25 cellular contexts compared by ENCODE assay signal in the genomic region with DNA sequence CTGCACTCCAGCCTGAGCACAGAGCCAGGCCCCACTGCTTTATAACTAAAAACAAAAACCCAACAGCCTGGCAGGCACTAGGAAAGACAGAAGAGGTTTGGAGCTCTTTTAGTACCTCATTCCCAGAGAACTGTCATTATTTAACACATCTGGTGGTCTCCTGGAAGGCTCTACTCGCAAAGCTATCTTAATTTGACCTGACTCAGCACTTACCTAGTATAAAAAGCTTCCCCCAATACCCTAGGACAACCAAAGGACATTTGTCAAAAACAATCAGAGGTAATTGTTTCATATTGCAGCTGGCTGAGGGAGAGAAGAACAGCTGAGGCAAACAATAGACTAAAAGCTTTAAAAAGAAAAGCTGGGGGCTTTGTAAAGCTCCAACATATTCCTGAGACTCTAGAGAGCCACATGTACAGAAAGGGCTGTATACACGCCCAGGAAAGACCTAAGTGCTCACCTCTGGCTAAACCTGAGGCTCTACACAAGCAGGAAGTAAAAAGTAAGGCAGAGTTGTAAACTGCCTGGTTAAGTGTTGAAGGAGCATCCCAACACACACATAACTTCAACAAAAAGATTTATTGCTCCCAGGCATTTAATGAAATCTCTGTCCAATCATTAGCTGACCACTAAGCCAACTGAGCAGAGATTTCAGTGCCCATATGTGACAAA.
"Had no signal": no experiment of that assay in that cellular context is flagged by ENCODE, and none has a peak within 500 bp of the region (broad histone marks: within the 10 kb centered on the region; RNA-seq: fewer than 3 reads in every experiment).

No MANE protein-coding gene starts in this region.

- H3K4me2 ChIP-seq: neural progenitor cell had no signal

- H3K4me3 ChIP-seq: esophagus muscularis mucosa, heart left ventricle, neural progenitor cell, spleen, thoracic aorta, uterus had no signal

- H3K9me3 ChIP-seq: esophagus muscularis mucosa, thoracic aorta, uterus had no signal

- H3K36me3 ChIP-seq: neural progenitor cell, thoracic aorta, uterus had no signal

- ATAC-seq: foreskin keratinocyte, heart left ventricle, natural killer cell, right cardiac atrium had no signal

- DNase-seq: activated B cell treated with CpG ODN at 0.5 μM for 24 hours; activated CD4-positive, alpha-beta T cell treated with anti-CD3 and anti-CD28 coated beads, Interleukin-2, amount 50 U/mL, for 1 hour; activated effector memory CD4-positive, alpha-beta T cell treated with Interleukin-2 at 50 U/mL for 16 hours; activated naive CD4-positive, alpha-beta T cell treated with Interleukin-2 at 50 U/mL for 16 hours; anterior cingulate cortex; effector CD8-positive, alpha-beta T cell; foreskin keratinocyte; heart left ventricle; hypothalamus; immature natural killer cell; kidney; natural killer cell; occipital lobe; right cardiac atrium; spleen; T-helper 2 cell; uterus had no signal

- H3K27ac ChIP-seq: esophagus muscularis mucosa, foreskin keratinocyte, heart left ventricle, neural progenitor cell, parathyroid adenoma, spleen, thoracic aorta, uterus had no signal

- H3K9me3 Mint-ChIP-seq: immature natural killer cell, natural killer cell had no signal

- H3K27ac Mint-ChIP-seq: activated naive CD8-positive, alpha-beta T cell; mesothelial cell of epicardium; neural progenitor cell; stimulated activated naive CD8-positive, alpha-beta T cell treated with anti-CD3 and anti-CD28 coated beads, Interleukin-15, Interleukin-2, amounts not matched to agents 100 ng/mL and 50 ng/mL, for 24 hours; type B pancreatic cell had no signal

- H3K27me3 ChIP-seq: esophagus muscularis mucosa, foreskin keratinocyte, heart left ventricle, neural progenitor cell, spleen, uterus had no signal

- H3K27me3 Mint-ChIP-seq: activated B cell treated with CpG ODN at 0.5 μM for 24 hours; activated naive CD8-positive, alpha-beta T cell; stimulated activated naive CD8-positive, alpha-beta T cell treated with anti-CD3 and anti-CD28 coated beads, Interleukin-15, Interleukin-2, amounts not matched to agents 100 ng/mL and 50 ng/mL, for 24 hours; type B pancreatic cell had no signal

- H3K4me1 ChIP-seq: foreskin keratinocyte, neural progenitor cell, parathyroid adenoma, uterus had no signal

- H3K4me3 Mint-ChIP-seq: activated B cell treated with CpG ODN at 0.5 μM for 24 hours; activated naive CD8-positive, alpha-beta T cell; mesothelial cell of epicardium; natural killer cell; neural progenitor cell; stimulated activated naive CD8-positive, alpha-beta T cell treated with anti-CD3 and anti-CD28 coated beads, Interleukin-15, Interleukin-2, amounts not matched to agents 100 ng/mL and 50 ng/mL, for 24 hours; type B pancreatic cell had no signal

- H3K4me1 Mint-ChIP-seq: mesothelial cell of epicardium, neural progenitor cell had no signal

- H3K9ac ChIP-seq: neural progenitor cell, parathyroid adenoma had no signal

- H3K36me3 Mint-ChIP-seq: natural killer cell had no signal

- H2AFZ ChIP-seq: neural progenitor cell, parathyroid adenoma had no signal
